In the genomic region with DNA sequence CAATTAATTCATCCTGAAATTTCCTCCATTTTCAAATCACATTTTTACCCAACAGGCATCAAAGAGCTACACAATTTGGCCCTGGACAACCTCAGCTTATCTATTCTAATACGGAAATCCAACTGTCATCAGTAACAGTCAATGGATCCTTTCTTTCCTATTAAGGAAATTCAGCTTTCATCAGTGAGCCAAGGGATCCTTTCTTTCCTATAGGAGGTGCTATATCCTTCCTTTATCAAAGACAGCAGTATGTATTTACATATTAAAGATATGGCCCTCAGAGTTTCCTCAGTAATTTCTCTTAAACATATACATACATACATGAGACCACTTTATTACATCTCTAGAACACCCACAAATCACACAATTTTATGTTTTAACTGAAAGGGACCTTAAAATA, we compare ENCODE assay signal across 1 cellular context.
TF ChIP-seq lines count a peak whose summit lies in the region.

No MANE protein-coding gene starts in this region.

TF ChIP-seq in HEK293T, 16 proteins besides CTCF, POLR2A, EP300 and RAD21:
- TF ChIP-seq, protein P1, sequence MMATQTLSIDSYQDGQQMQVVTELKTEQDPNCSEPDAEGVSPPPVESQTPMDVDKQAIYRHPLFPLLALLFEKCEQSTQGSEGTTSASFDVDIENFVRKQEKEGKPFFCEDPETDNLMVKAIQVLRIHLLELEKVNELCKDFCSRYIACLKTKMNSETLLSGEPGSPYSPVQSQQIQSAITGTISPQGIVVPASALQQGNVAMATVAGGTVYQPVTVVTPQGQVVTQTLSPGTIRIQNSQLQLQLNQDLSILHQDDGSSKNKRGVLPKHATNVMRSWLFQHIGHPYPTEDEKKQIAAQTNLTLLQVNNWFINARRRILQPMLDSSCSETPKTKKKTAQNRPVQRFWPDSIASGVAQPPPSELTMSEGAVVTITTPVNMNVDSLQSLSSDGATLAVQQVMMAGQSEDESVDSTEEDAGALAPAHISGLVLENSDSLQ (IDR thresholded peaks at IDR 0.05): no peak
- TF ChIP-seq FOXM1 (IDR thresholded peaks at IDR 0.05; ENCODE audit: borderline replicate concordance) (no peak), ARNT (IDR thresholded peaks at IDR 0.05) (no peak)
